Comparison of ENCODE assay signal across 12 cellular contexts in genomic region chr16:28842696-28843095, GRCh38.
"Had no signal": no experiment of that assay in that cellular context is flagged by ENCODE, and none has a peak within 500 bp of the region (broad histone marks: within the 10 kb centered on the region; RNA-seq: fewer than 3 reads in every experiment).

No MANE protein-coding gene starts in this region.

- H3K9me3 Mint-ChIP-seq: activated CD4-positive, alpha-beta T cell treated with anti-CD3 and anti-CD28 coated beads, Interleukin-2, amount 10 ng/mL, durations not matched to agents 7 days and 5 days; stimulated activated memory B cell treated with anti-CD40 and anti-IgM and Interleukin-4, amounts not matched to agents 10 μg/mL and 1 μg/mL and 100 μg/mL, for 72 hours had no signal

- DNase-seq: activated CD4-positive, alpha-beta T cell treated with anti-CD3 and anti-CD28 coated beads, Interleukin-2, amount 10 ng/mL, durations not matched to agents 7 days and 5 days; activated CD4-positive, CD25-positive, alpha-beta regulatory T cell; caudate nucleus; cortex of kidney; effector CD8-positive, alpha-beta T cell; gastrocnemius medialis; left lung; mesenchymal stem cell; small intestine; T-helper 2 cell; upper lobe of left lung had no signal

- H3K27me3 Mint-ChIP-seq: activated CD4-positive, alpha-beta T cell treated with anti-CD3 and anti-CD28 coated beads, Interleukin-2, amount 10 ng/mL, durations not matched to agents 7 days and 5 days; stimulated activated memory B cell treated with anti-CD40 and anti-IgM and Interleukin-4, amounts not matched to agents 10 μg/mL and 1 μg/mL and 100 μg/mL, for 72 hours had no signal

- H3K27ac Mint-ChIP-seq: stimulated activated memory B cell treated with anti-CD40 and anti-IgM and Interleukin-4, amounts not matched to agents 10 μg/mL and 1 μg/mL and 100 μg/mL, for 72 hours had no signal

- ATAC-seq: gastrocnemius medialis; left lung; stimulated activated memory B cell treated with anti-CD40 and anti-IgM and Interleukin-4, amounts not matched to agents 10 μg/mL and 1 μg/mL and 100 μg/mL, for 72 hours had no signal

- H3K4me3 Mint-ChIP-seq: activated CD4-positive, alpha-beta T cell treated with anti-CD3 and anti-CD28 coated beads, Interleukin-2, amount 10 ng/mL, durations not matched to agents 7 days and 5 days had no signal
